1 cellular context compared by ENCODE assay signal in the genomic region with DNA sequence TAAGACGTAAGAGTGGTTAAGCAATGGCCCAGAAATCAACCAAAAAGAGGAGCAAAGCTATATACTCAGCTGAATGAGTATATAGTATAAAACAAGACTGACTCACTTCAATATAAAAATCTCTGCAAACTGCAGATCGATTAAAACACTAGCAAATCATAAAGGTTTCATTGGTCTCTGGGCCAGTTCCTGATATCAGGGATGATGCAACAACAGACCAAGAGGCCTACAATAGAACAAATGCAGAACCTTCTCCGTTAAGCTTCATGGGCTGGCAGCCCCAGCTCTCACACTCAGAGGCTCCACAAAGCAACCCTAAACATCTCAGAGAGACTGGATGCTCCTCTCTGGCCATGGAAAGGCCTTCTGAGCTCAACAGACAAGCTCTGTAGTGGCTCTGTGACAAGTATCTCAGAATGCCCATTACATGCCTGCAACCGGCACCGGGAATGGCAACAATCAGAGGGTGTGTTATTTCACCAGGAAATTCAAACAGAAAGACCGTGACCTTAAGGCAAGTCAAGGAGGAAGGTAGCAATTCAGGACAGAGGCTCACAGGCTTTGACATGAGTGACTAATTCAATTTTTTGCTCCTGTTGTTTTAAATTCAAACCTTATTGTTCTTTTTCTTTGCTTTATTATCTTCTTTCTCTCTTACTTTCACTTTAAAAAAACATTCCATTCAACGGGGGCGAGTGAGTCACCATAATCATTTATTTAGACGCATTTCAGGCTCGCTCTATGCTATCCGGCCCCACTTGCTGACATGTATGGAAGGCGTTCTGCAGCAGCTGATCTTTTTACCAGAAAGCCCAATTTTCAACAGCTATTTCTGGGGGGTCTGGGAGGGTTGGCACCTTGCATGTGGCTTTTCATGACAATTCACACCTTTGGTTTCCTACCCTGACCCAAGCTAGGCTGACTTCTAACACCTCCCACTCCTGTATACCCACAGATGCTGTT.
TF ChIP-seq lines count a peak whose summit lies in the region.

No MANE protein-coding gene starts in this region.

TF ChIP-seq in GM12878, 131 proteins besides CTCF, POLR2A, EP300 and RAD21 (continued from another document and continues in another):
- peak in 1 of 2 experiments; percentile 20; a peak in 1 of 4 replicates for TF ChIP-seq BHLHE40 (IDR thresholded peaks at IDR 0.05; ENCODE audit: borderline replicate concordance in 1 of 2, low read depth in 2 of 2, low read length in 1 of 2)
- no peak for TF ChIP-seq TBL1XR1 (IDR thresholded peaks at IDR 0.05; ENCODE audit: low read depth, low read length)
- peak; percentile 49 to 57; a peak in 2 of 4 replicates for TF ChIP-seq IKZF2 (IDR thresholded peaks at IDR 0.05)
- TF ChIP-seq HDAC6 (IDR thresholded peaks at IDR 0.05; ENCODE audit: unreplicated experiment): no peak
- no peak for TF ChIP-seq FOXK2 (IDR thresholded peaks at IDR 0.05)
- TF ChIP-seq MEF2B (IDR thresholded peaks at IDR 0.05; ENCODE audit: partially characterized antibody, poor library complexity, severe bottlenecking): peak; percentile 35
- TF ChIP-seq, protein P1, sequence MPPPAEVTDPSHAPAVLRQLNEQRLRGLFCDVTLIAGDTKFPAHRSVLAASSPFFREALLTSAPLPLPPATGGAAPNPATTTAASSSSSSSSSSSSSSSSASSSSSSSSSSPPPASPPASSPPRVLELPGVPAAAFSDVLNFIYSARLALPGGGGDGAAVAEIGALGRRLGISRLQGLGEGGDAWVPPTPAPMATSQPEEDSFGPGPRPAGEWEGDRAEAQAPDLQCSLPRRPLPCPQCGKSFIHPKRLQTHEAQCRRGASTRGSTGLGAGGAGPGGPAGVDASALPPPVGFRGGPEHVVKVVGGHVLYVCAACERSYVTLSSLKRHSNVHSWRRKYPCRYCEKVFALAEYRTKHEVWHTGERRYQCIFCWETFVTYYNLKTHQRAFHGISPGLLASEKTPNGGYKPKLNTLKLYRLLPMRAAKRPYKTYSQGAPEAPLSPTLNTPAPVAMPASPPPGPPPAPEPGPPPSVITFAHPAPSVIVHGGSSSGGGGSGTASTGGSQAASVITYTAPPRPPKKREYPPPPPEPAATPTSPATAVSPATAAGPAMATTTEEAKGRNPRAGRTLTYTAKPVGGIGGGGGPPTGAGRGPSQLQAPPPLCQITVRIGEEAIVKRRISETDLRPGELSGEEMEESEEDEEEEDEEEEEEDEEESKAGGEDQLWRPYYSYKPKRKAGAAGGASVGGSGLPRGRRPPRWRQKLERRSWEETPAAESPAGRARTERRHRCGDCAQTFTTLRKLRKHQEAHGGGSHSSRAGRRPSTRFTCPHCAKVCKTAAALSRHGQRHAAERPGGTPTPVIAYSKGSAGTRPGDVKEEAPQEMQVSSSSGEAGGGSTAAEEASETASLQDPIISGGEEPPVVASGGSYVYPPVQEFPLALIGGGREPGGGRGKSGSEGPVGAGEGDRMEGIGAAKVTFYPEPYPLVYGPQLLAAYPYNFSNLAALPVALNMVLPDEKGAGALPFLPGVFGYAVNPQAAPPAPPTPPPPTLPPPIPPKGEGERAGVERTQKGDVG (CRISPR knock-in tag; IDR thresholded peaks at IDR 0.05): no peak
- TF ChIP-seq, protein P2, sequence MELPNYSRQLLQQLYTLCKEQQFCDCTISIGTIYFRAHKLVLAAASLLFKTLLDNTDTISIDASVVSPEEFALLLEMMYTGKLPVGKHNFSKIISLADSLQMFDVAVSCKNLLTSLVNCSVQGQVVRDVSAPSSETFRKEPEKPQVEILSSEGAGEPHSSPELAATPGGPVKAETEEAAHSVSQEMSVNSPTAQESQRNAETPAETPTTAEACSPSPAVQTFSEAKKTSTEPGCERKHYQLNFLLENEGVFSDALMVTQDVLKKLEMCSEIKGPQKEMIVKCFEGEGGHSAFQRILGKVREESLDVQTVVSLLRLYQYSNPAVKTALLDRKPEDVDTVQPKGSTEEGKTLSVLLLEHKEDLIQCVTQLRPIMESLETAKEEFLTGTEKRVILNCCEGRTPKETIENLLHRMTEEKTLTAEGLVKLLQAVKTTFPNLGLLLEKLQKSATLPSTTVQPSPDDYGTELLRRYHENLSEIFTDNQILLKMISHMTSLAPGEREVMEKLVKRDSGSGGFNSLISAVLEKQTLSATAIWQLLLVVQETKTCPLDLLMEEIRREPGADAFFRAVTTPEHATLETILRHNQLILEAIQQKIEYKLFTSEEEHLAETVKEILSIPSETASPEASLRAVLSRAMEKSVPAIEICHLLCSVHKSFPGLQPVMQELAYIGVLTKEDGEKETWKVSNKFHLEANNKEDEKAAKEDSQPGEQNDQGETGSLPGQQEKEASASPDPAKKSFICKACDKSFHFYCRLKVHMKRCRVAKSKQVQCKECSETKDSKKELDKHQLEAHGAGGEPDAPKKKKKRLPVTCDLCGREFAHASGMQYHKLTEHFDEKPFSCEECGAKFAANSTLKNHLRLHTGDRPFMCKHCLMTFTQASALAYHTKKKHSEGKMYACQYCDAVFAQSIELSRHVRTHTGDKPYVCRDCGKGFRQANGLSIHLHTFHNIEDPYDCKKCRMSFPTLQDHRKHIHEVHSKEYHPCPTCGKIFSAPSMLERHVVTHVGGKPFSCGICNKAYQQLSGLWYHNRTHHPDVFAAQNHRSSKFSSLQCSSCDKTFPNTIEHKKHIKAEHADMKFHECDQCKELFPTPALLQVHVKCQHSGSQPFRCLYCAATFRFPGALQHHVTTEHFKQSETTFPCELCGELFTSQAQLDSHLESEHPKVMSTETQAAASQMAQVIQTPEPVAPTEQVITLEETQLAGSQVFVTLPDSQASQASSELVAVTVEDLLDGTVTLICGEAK (IDR thresholded peaks at IDR 0.05; ENCODE audit: borderline replicate concordance): no peak
- TF ChIP-seq SMAD1 (IDR thresholded peaks at IDR 0.05; ENCODE audit: low read depth, partially characterized antibody): no peak
- TF ChIP-seq TCF12 (IDR thresholded peaks at IDR 0.05; ENCODE audit: low read depth, low read length): no peak
- TF ChIP-seq PAX8 (IDR thresholded peaks at IDR 0.05): no peak
- no peak for TF ChIP-seq SP1 (IDR thresholded peaks at IDR 0.05; ENCODE audit: low read depth, low read length)
- no peak for TF ChIP-seq KDM1A (IDR thresholded peaks at IDR 0.05; ENCODE audit: borderline replicate concordance)
- no peak for TF ChIP-seq RAD51 (IDR thresholded peaks at IDR 0.05)
- TF ChIP-seq, protein P3, sequence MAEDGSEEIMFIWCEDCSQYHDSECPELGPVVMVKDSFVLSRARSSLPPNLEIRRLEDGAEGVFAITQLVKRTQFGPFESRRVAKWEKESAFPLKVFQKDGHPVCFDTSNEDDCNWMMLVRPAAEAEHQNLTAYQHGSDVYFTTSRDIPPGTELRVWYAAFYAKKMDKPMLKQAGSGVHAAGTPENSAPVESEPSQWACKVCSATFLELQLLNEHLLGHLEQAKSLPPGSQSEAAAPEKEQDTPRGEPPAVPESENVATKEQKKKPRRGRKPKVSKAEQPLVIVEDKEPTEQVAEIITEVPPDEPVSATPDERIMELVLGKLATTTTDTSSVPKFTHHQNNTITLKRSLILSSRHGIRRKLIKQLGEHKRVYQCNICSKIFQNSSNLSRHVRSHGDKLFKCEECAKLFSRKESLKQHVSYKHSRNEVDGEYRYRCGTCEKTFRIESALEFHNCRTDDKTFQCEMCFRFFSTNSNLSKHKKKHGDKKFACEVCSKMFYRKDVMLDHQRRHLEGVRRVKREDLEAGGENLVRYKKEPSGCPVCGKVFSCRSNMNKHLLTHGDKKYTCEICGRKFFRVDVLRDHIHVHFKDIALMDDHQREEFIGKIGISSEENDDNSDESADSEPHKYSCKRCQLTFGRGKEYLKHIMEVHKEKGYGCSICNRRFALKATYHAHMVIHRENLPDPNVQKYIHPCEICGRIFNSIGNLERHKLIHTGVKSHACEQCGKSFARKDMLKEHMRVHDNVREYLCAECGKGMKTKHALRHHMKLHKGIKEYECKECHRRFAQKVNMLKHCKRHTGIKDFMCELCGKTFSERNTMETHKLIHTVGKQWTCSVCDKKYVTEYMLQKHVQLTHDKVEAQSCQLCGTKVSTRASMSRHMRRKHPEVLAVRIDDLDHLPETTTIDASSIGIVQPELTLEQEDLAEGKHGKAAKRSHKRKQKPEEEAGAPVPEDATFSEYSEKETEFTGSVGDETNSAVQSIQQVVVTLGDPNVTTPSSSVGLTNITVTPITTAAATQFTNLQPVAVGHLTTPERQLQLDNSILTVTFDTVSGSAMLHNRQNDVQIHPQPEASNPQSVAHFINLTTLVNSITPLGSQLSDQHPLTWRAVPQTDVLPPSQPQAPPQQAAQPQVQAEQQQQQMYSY (CRISPR knock-in tag; IDR thresholded peaks at IDR 0.05): no peak
- 0 out of 2 replicates have a peak, but pooled peaks have one; percentile 41 for TF ChIP-seq NR2F1 (conservative IDR thresholded peaks at IDR 0.05)
- TF ChIP-seq TCF3 (IDR thresholded peaks at IDR 0.05; ENCODE audit: borderline replicate concordance, insufficient read depth, low read depth, low read length): no peak
- TF ChIP-seq, protein P4, sequence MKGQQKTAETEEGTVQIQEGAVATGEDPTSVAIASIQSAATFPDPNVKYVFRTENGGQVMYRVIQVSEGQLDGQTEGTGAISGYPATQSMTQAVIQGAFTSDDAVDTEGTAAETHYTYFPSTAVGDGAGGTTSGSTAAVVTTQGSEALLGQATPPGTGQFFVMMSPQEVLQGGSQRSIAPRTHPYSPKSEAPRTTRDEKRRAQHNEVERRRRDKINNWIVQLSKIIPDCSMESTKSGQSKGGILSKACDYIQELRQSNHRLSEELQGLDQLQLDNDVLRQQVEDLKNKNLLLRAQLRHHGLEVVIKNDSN (IDR thresholded peaks at IDR 0.05; ENCODE audit: borderline replicate concordance, extremely low read length, insufficient read depth, low read depth, low read length): no peak
- no peak for TF ChIP-seq ATF2 (IDR thresholded peaks at IDR 0.05; ENCODE audit: low read length)
- TF ChIP-seq REST (IDR thresholded peaks at IDR 0.05; ENCODE audit: low read depth, low read length): no peak
- TF ChIP-seq ZNF274 (IDR thresholded peaks at IDR 0.05; ENCODE audit: insufficient read depth, insufficient read length): no peak
- no peak for TF ChIP-seq JUNB (IDR thresholded peaks at IDR 0.05)
- no peak for TF ChIP-seq SKIL (IDR thresholded peaks at IDR 0.05; ENCODE audit: low read depth, poor library complexity, severe bottlenecking)
- no peak for TF ChIP-seq E2F4 (IDR thresholded peaks at IDR 0.05; ENCODE audit: low read depth, low read length)
- no peak for TF ChIP-seq ZNF24 (IDR thresholded peaks at IDR 0.05)
- no peak for TF ChIP-seq RELA (IDR thresholded peaks at IDR 0.05; ENCODE audit: borderline replicate concordance, partially characterized antibody)
- no peak for TF ChIP-seq ATF3 (IDR thresholded peaks at IDR 0.05; ENCODE audit: borderline replicate concordance, extremely low read depth, low read depth, low read length)
- peak; percentile 42; the same call in 1 of the 2 replicates for TF ChIP-seq DPF2 (IDR thresholded peaks at IDR 0.05)
- no peak for TF ChIP-seq MEF2A (IDR thresholded peaks at IDR 0.05; ENCODE audit: insufficient read depth, low read depth, low read length)
